12 cellular contexts compared by ENCODE assay signal in genomic region chr15:82641129-82641798, GRCh38.
"Had no signal": no experiment of that assay in that cellular context is flagged by ENCODE, and none has a peak within 500 bp of the region (broad histone marks: within the 10 kb centered on the region; RNA-seq: fewer than 3 reads in every experiment).

No MANE protein-coding gene starts in this region.

- ATAC-seq: activated T-cell treated with anti-CD3 and anti-CD28 coated beads, Interleukin-2, amount 50 U/mL, for 4 hours; gastroesophageal sphincter; left cardiac atrium; lower lobe of right lung had no signal

- H3K4me2 ChIP-seq: neural progenitor cell had no signal

- H3K9ac ChIP-seq: neural progenitor cell had no signal

- H3K4me3 ChIP-seq: gastroesophageal sphincter, lower lobe of right lung, neural progenitor cell, ovary, sigmoid colon, spleen, upper lobe of left lung had no signal

- H3K27me3 ChIP-seq: ovary had no signal

- DNase-seq: activated CD4-positive, alpha-beta memory T cell treated with anti-CD3 and anti-CD28 coated beads for 36 hours; activated CD4-positive, CD25-positive, alpha-beta regulatory T cell treated with anti-CD3 and anti-CD28 coated beads, Interleukin-2, amount 50 U/mL, for 72 hours; activated effector memory CD4-positive, alpha-beta T cell treated with Interleukin-2 at 50 U/mL for 16 hours; activated T-cell treated with anti-CD3 and anti-CD28 coated beads, Interleukin-2, amount 50 U/mL, for 4 hours; left cardiac atrium; lower lobe of right lung; ovary; sigmoid colon; spleen; upper lobe of left lung had no signal

- H3K4me1 ChIP-seq: neural progenitor cell had no signal

- H3K27ac ChIP-seq: gastroesophageal sphincter, lower lobe of right lung, neural progenitor cell, ovary, sigmoid colon, spleen, upper lobe of left lung had no signal

- H3K36me3 ChIP-seq: gastroesophageal sphincter, lower lobe of right lung, neural progenitor cell, ovary, sigmoid colon, spleen, upper lobe of left lung had no signal
